23 cellular contexts compared by ENCODE assay signal in the genomic region with DNA sequence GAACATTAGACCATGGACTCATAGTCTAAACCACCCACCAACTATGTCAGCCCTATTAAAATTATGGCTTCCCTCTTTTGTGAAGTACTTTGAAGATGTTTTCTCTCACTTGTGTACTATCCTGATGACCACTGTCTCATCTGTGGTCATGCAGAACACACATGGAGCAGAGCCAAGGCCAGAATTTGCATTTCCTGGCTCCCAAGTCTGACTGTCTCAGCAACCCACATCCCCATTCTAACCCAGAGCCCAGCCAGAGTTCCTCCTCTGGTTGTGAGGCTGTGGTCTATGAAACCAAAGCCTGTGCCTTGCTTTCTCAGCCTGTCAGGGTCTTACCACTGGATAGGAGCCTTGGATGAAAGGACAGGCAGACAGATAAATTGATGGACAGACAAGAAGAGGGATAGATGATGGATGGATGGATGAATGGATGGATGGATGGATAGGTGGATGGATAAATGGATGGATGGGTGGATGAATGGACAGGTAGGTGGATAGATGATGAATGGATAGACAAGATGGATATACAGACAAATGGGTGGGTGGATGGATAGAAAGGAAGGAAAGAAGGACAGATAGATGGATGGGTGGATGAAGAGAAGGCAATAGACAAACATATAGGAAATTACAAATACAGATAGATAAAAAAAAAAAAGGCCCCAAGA. TPM values are rescaled to one million over a fixed set of nuclear protein-coding genes. Genes with fewer than 3 reads are reported as not detected.
"Had no signal": no experiment of that assay in that cellular context is flagged by ENCODE, and none has a peak within 500 bp of the region (broad histone marks: within the 10 kb centered on the region; RNA-seq: fewer than 3 reads in every experiment).

No MANE protein-coding gene starts in this region.

- H3K4me3 ChIP-seq: dorsolateral prefrontal cortex, mucosa of descending colon, prostate gland, suprapubic skin, upper lobe of left lung had no signal

- H3K27ac ChIP-seq: dorsolateral prefrontal cortex, prostate gland, suprapubic skin, upper lobe of left lung had no signal

- H3K27ac Mint-ChIP-seq: activated CD8-positive, alpha-beta T cell treated with anti-CD3 and anti-CD28 coated beads for 36 hours; activated T-helper 1 cell treated with anti-CD3 and anti-CD28 coated beads, Interleukin-12 subunit alpha, Interleukin-12 subunit beta, Interleukin-2, Interleukin-4 antibody, amounts not matched to agents 30 ng/mL and 10 ng/mL and 1 ng/mL, durations not matched to agents 14 hours and 24 hours and 36 hours; natural killer cell treated with Interleukin-12 subunit alpha and Interleukin-12 subunit beta and Interleukin-15 and Interleukin-18, amount 100 ng/mL, for 72 hours had no signal

- ATAC-seq: activated CD8-positive, alpha-beta T cell treated with anti-CD3 and anti-CD28 coated beads for 36 hours; left colon; mucosa of descending colon; sciatic nerve; stimulated activated naive CD8-positive, alpha-beta T cell treated with anti-CD3 and anti-CD28 coated beads, Interleukin-15, Interleukin-2, amounts not matched to agents 100 U/mL and 50 U/mL, for 24 hours had no signal

- H3K9me3 ChIP-seq: mucosa of descending colon, prostate gland, suprapubic skin, upper lobe of left lung had no signal

- H3K36me3 ChIP-seq: prostate gland, suprapubic skin, upper lobe of left lung had no signal

- H3K27me3 ChIP-seq: dorsolateral prefrontal cortex, suprapubic skin, upper lobe of left lung had no signal

- H3K36me3 Mint-ChIP-seq: natural killer cell treated with Interleukin-12 subunit alpha and Interleukin-12 subunit beta and Interleukin-15 and Interleukin-18, amount 100 ng/mL, for 72 hours had no signal

- FAIRE-seq: astrocyte, endometrium had no signal

- H3K27me3 Mint-ChIP-seq: activated CD8-positive, alpha-beta T cell treated with anti-CD3 and anti-CD28 coated beads for 36 hours; natural killer cell treated with Interleukin-12 subunit alpha and Interleukin-12 subunit beta and Interleukin-15 and Interleukin-18, amount 100 ng/mL, for 72 hours had no signal

- H3K4me3 Mint-ChIP-seq: activated CD8-positive, alpha-beta T cell treated with anti-CD3 and anti-CD28 coated beads for 36 hours; activated T-helper 1 cell treated with anti-CD3 and anti-CD28 coated beads, Interleukin-12 subunit alpha, Interleukin-12 subunit beta, Interleukin-2, Interleukin-4 antibody, amounts not matched to agents 30 ng/mL and 10 ng/mL and 1 ng/mL, durations not matched to agents 14 hours and 24 hours and 36 hours; natural killer cell treated with Interleukin-12 subunit alpha and Interleukin-12 subunit beta and Interleukin-15 and Interleukin-18, amount 100 ng/mL, for 72 hours had no signal

- DNase-seq: activated CD4-positive, alpha-beta T cell treated with anti-CD3 and anti-CD28 coated beads for 4 hours; activated CD8-positive, alpha-beta memory T cell treated with anti-CD3 and anti-CD28 coated beads, Interleukin-2, amount 50 U/mL, for 4 hours; activated CD8-positive, alpha-beta T cell treated with anti-CD3 and anti-CD28 coated beads for 36 hours; activated naive CD4-positive, alpha-beta T cell treated with Interleukin-2 at 50 U/mL for 16 hours; glutamatergic neuron; left colon; occipital lobe; stimulated activated CD4-positive, alpha-beta T cell treated with anti-CD3 and anti-CD28 coated beads, Interleukin-12 subunit alpha, Interleukin-12 subunit beta, amount 100 ng/mL, for 4 hours; stimulated activated naive CD8-positive, alpha-beta T cell treated with anti-CD3 and anti-CD28 coated beads, Interleukin-15, Interleukin-2, amounts not matched to agents 100 U/mL and 50 U/mL, for 24 hours; T1000 had no signal

- H3K9me3 Mint-ChIP-seq: activated CD8-positive, alpha-beta T cell treated with anti-CD3 and anti-CD28 coated beads for 36 hours; activated T-helper 1 cell treated with anti-CD3 and anti-CD28 coated beads, Interleukin-12 subunit alpha, Interleukin-12 subunit beta, Interleukin-2, Interleukin-4 antibody, amounts not matched to agents 30 ng/mL and 10 ng/mL and 1 ng/mL, durations not matched to agents 14 hours and 24 hours and 36 hours; natural killer cell treated with Interleukin-12 subunit alpha and Interleukin-12 subunit beta and Interleukin-15 and Interleukin-18, amount 100 ng/mL, for 72 hours had no signal

- H3K4me1 ChIP-seq: prostate gland had no signal

RNA-seq across cellular contexts. Expression of a gene that starts 46.4 kb away (rescaled TPM):
- total RNA-seq: activated CD8-positive, alpha-beta T cell treated with anti-CD3 and anti-CD28 coated beads for 36 hours; activated T-helper 1 cell treated with anti-CD3 and anti-CD28 coated beads, Interleukin-12 subunit alpha, Interleukin-12 subunit beta, Interleukin-2, Interleukin-4 antibody, amounts not matched to agents 30 ng/mL and 10 ng/mL and 1 ng/mL, durations not matched to agents 14 hours and 24 hours and 36 hours; astrocyte; dorsolateral prefrontal cortex; esophagus mucosa; fibroblast of villous mesenchyme; left colon; lung microvascular endothelial cell; mucosa of descending colon; natural killer cell treated with Interleukin-12 subunit alpha and Interleukin-12 subunit beta and Interleukin-15 and Interleukin-18, amount 100 ng/mL, for 72 hours; occipital lobe; sciatic nerve; suprapubic skin; upper lobe of left lung had no signal

RNA-seq across cellular contexts. Expression of a gene that starts 55.8 kb away (rescaled TPM):
- total RNA-seq: activated CD8-positive, alpha-beta T cell treated with anti-CD3 and anti-CD28 coated beads for 36 hours; activated T-helper 1 cell treated with anti-CD3 and anti-CD28 coated beads, Interleukin-12 subunit alpha, Interleukin-12 subunit beta, Interleukin-2, Interleukin-4 antibody, amounts not matched to agents 30 ng/mL and 10 ng/mL and 1 ng/mL, durations not matched to agents 14 hours and 24 hours and 36 hours; dorsolateral prefrontal cortex; esophagus mucosa; fibroblast of villous mesenchyme; left colon; lung microvascular endothelial cell; mucosa of descending colon; natural killer cell treated with Interleukin-12 subunit alpha and Interleukin-12 subunit beta and Interleukin-15 and Interleukin-18, amount 100 ng/mL, for 72 hours; occipital lobe; prostate gland; sciatic nerve; suprapubic skin; upper lobe of left lung had no signal
